In genomic region chr15:22253676-22254408, GRCh38 we compare ENCODE assay signal across 8 cellular contexts.
A peak's percentile ranks its signal among the peaks of the same experiment; 100 is the strongest.
DNase-seq lines count a peak whose midpoint lies in the region; ATAC-seq and TF ChIP-seq lines count a peak whose summit lies in the region.
"Had no signal": no experiment of that assay in that cellular context is flagged by ENCODE, and none has a peak within 500 bp of the region (broad histone marks: within the 10 kb centered on the region; RNA-seq: fewer than 3 reads in every experiment).

No MANE protein-coding gene starts in this region.

- no peaks in the 10 kb centered on the region for H3K36me3 Mint-ChIP-seq in naive thymus-derived CD8-positive, alpha-beta T cell

- 41 to 43% methylated on average over 4 to 7 of the region's 8 CpGs for WGBS in body of pancreas, 2 donors

- DNase-seq in naive thymus-derived CD8-positive, alpha-beta T cell: no peak
- DNase-seq in Peyer's patch (no peak), body of pancreas (no peak), SIG-M5 treated with dmso at 0.1 percent for 504 hours (lab: John Stamatoyannopoulos, UW; ENCODE audit: unreplicated experiment) (no peak)
- DNase-seq: IMR-90 had no signal

- TF ChIP-seq POLR2A in Peyer's patch (IDR thresholded peaks at IDR 0.05) (no peak), body of pancreas (IDR thresholded peaks at IDR 0.05) (no peak)

- H3K27me3 ChIP-seq in Peyer's patch (no peaks in the 10 kb centered on the region), body of pancreas (no peaks in the 10 kb centered on the region)

- H3K9me3 Mint-ChIP-seq in naive thymus-derived CD8-positive, alpha-beta T cell: no peaks in the 10 kb centered on the region

- H3K4me3 ChIP-seq in Peyer's patch (no peak overlapping the region), body of pancreas (no peak overlapping the region)

- H3K4me3 Mint-ChIP-seq in naive thymus-derived CD8-positive, alpha-beta T cell: peak overlapping the region in 7 of 10 donors; percentile 1 to 58 (median 5)

- peaks cover 17 to 62% (median 34%) of the 10 kb centered on the region in 5 donors for H3K27me3 Mint-ChIP-seq in naive thymus-derived CD8-positive, alpha-beta T cell

- H3K9me3 ChIP-seq in Peyer's patch: no peaks in the 10 kb centered on the region
- H3K9me3 ChIP-seq in body of pancreas: no peaks in the 10 kb centered on the region

- intact Hi-C loops in body of pancreas (cut with DNase I): no loop called here

- TF ChIP-seq CTCF in Peyer's patch (IDR thresholded peaks at IDR 0.05) (no peak), body of pancreas (IDR thresholded peaks at IDR 0.05) (no peak)

- H3K27ac Mint-ChIP-seq in naive thymus-derived CD8-positive, alpha-beta T cell: no peak overlapping the region

- peak; percentile 70 for ATAC-seq in GM18867 (IDR thresholded peaks at IDR 0.05; ENCODE audit: unreplicated experiment)
- peak; percentile 80 for ATAC-seq in GM21619 (IDR thresholded peaks at IDR 0.05; ENCODE audit: unreplicated experiment)
- peak; percentile 88 for ATAC-seq in HG03378 (IDR thresholded peaks at IDR 0.05; ENCODE audit: unreplicated experiment)
- ATAC-seq in naive thymus-derived CD8-positive, alpha-beta T cell: peak in 1 of 2 donors; percentile 32
- no peak for ATAC-seq in body of pancreas

- H3K4me1 ChIP-seq in Peyer's patch (peaks cover 0 to 10% (median 0%) of the 10 kb centered on the region in 4 donors), body of pancreas (no peaks in the 10 kb centered on the region)

- H3K36me3 ChIP-seq in Peyer's patch (no peaks in the 10 kb centered on the region), body of pancreas (replicated peaks in 1 of 2; ENCODE audit: insufficient read depth in 1 of 2, low read depth in 2 of 2) (no peaks in the 10 kb centered on the region)

- POLR2A ChIA-PET in naive thymus-derived CD8-positive, alpha-beta T cell (lab: Charles Lee): no interaction called here

- H3K27ac ChIP-seq in Peyer's patch: peak overlapping the region in 1 of 4 donors; percentile 14
- no peak overlapping the region for H3K27ac ChIP-seq in body of pancreas

- peaks cover 7 to 35% (median 20%) of the 10 kb centered on the region in 4 donors for H3K4me1 Mint-ChIP-seq in naive thymus-derived CD8-positive, alpha-beta T cell
